ENCODE assay signal across 9 cellular contexts in the genomic region with DNA sequence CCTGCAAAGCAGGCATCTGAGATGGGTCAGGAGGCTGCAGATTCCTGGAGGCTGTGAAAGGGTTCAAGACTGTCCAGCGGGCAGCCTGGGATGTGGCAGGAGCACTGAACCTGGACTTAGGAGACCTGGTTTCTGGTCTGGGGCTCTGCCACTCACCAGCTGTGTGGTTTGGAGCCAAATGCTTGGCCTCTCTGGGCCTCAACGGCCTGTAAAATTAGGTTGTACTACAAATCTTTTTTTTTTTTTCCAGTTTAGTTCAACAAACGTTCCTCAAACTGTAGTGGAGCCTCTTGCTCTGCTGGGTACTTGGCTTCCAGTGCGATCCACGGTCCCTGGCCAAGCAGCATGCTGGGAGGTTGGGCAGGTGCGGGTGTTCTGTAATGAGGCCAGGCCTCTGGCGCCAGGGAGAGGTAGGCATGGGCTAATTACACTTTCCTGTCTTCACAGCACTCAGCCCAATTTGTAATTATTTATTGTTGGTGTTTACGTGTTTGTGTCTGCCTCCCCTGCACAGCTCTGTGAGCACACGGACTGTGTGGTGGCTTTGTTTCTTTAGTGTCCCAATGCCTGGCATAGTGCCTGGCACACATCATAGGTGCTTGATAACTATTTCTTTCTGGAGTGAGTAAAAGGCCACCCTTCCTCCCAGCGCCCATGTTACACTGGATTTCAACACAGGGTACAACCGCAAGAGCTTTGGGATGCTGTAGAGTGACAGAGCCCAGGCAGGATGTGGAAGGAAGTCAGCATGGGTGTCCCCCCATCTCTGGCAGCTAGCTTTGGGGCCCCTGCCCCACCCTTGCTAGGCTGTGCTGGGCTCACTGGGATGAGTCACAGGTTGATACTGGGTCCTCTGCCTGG. TPM values are rescaled to one million over a fixed set of nuclear protein-coding genes. Genes with fewer than 3 reads are reported as not detected.
A peak's percentile ranks its signal among the peaks of the same experiment; 100 is the strongest.
DNase-seq lines count a peak whose midpoint lies in the region; ATAC-seq and TF ChIP-seq lines count a peak whose summit lies in the region.
"Had no signal": no experiment of that assay in that cellular context is flagged by ENCODE, and none has a peak within 500 bp of the region (broad histone marks: within the 10 kb centered on the region; RNA-seq: fewer than 3 reads in every experiment).

No MANE protein-coding gene starts in this region.

- POLR2A ChIA-PET in SK-N-SH (lab: Yijun Ruan, JAX) = interaction anchor here (6.7 kb wide), 1 partner anchor 12 kb away, joined by 53 read pairs; no protein-coding TSS in a partner anchor

- WGBS in SK-N-SH (ENCODE audit: low lambda C conversion rate) = 82% methylated on average over 11 of the region's 11 CpGs

- DNase-seq in Kasumi-1 (lab: John Stamatoyannopoulos, UW) = peak; percentile 93 to 96
- DNase-seq in NOMO-1 treated with dmso at 0.1 percent for 144 hours (lab: John Stamatoyannopoulos, UW; ENCODE audit: unreplicated experiment) = peak; percentile 71
- peak; percentile 63 for DNase-seq in Right ventricle myocardium superior
- no peak for DNase-seq in SK-N-SH
- DNase-seq in erythroblast (lab: John Stamatoyannopoulos, UW) = no peak
- DNase-seq: activated CD4-positive, alpha-beta T cell treated with anti-CD3 and anti-CD28 coated beads, Interleukin-2, amount 10 ng/mL, durations not matched to agents 24 days and 14 days; left colon had no signal

- CTCF ChIA-PET in SK-N-SH (lab: Yijun Ruan, JAX) = interaction anchor here (0.8 to 2.4 kb wide), 3 partner anchors 11 to 130 kb away, joined by 3 to 7 read pairs (median 3); no protein-coding TSS in a partner anchor

- H3K9me2 ChIP-seq in SK-N-SH = no peaks in the 10 kb centered on the region

- H3K36me3 ChIP-seq in subcutaneous abdominal adipose tissue (ENCODE audit: control insufficient read depth in 5 of 5, insufficient read depth in 5 of 5, low read length in 5 of 5) = no peaks in the 10 kb centered on the region
- no peaks in the 10 kb centered on the region for H3K36me3 ChIP-seq in SK-N-SH (replicated peaks in 1 of 2; ENCODE audit: control insufficient read depth in 1 of 2, insufficient read depth in 2 of 2, low read length in 1 of 2)

- H3K9me3 ChIP-seq in subcutaneous abdominal adipose tissue (ENCODE audit: control insufficient read depth in 5 of 5, low read length in 5 of 5) = no peaks in the 10 kb centered on the region
- no peaks in the 10 kb centered on the region for H3K9me3 ChIP-seq in SK-N-SH

- TF ChIP-seq RAD21 in SK-N-SH (IDR thresholded peaks at IDR 0.05; ENCODE audit: low read length) = no peak

- H3K27me3 ChIP-seq in subcutaneous abdominal adipose tissue (ENCODE audit: control insufficient read depth in 5 of 5, insufficient read depth in 4 of 5, low read length in 5 of 5) (peaks cover 0 to 13% (median 3%) of the 10 kb centered on the region in 5 donors), SK-N-SH (ENCODE audit: insufficient read depth) (no peaks in the 10 kb centered on the region)

- TF ChIP-seq CTCF in SK-N-SH (IDR thresholded peaks at IDR 0.05) = no peak

- ATAC-seq in Right ventricle myocardium superior (ENCODE audit: poor library complexity) = peak; percentile 67
- no peak for ATAC-seq in GM21619 (IDR thresholded peaks at IDR 0.05; ENCODE audit: unreplicated experiment)
- ATAC-seq: left colon had no signal

- intact Hi-C loops in Right ventricle myocardium superior (cut with DNase I) = no loop called here

- no peak for TF ChIP-seq POLR2A in erythroblast (IDR thresholded peaks at IDR 0.05; ENCODE audit: low read length)

- H3K27ac ChIP-seq in subcutaneous abdominal adipose tissue (ENCODE audit: low read depth, low read length) = peak overlapping the region; percentile 55
- peak overlapping the region in 1 of 2 experiments; percentile 100; a peak in 2 of 4 replicates for H3K27ac ChIP-seq in SK-N-SH (ENCODE audit: low read depth in 2 of 2, low read length in 1 of 2)

- no peak overlapping the region for H3K4me3 ChIP-seq in subcutaneous abdominal adipose tissue (ENCODE audit: low read depth in 1 of 5, low read length in 5 of 5)
- no peak overlapping the region for H3K4me3 ChIP-seq in SK-N-SH (ENCODE audit: low read depth in 2 of 2, low read length in 1 of 2)

- H3K9ac ChIP-seq in subcutaneous abdominal adipose tissue (ENCODE audit: low read length in 5 of 5) (no peak overlapping the region), SK-N-SH (no peak overlapping the region)

- H2AFZ ChIP-seq in SK-N-SH (ENCODE audit: low read depth) = no peak overlapping the region

- H3K4me2 ChIP-seq in SK-N-SH = no peak overlapping the region

- TF ChIP-seq EP300 in SK-N-SH (IDR thresholded peaks at IDR 0.05; ENCODE audit: borderline replicate concordance in 1 of 2, low read depth in 1 of 2, low read length in 1 of 2) = no peak

- no peaks in the 10 kb centered on the region for H3K79me2 ChIP-seq in SK-N-SH (ENCODE audit: insufficient read depth)

- no peaks in the 10 kb centered on the region for H4K20me1 ChIP-seq in SK-N-SH (ENCODE audit: insufficient read depth)

- no peaks in the 10 kb centered on the region for H3F3A ChIP-seq in SK-N-SH (replicated peaks; ENCODE audit: insufficient read depth)

- H3K4me1 ChIP-seq in subcutaneous abdominal adipose tissue (ENCODE audit: control insufficient read depth in 5 of 5, insufficient read depth in 5 of 5, low read length in 5 of 5) = peaks cover 5 to 54% (median 29%) of the 10 kb centered on the region in 5 donors
- peaks cover 26 to 83% of the 10 kb centered on the region in 2 experiments for H3K4me1 ChIP-seq in SK-N-SH (ENCODE audit: control insufficient read depth in 1 of 2, insufficient read depth in 2 of 2, low read depth in 1 of 2, low read length in 1 of 2)

TF ChIP-seq in SK-N-SH, 30 proteins besides CTCF, POLR2A, EP300 and RAD21:
- no peak for TF ChIP-seq GABPA (IDR thresholded peaks at IDR 0.05; ENCODE audit: low read depth)
- no peak for TF ChIP-seq TAF1 (IDR thresholded peaks at IDR 0.05; ENCODE audit: borderline replicate concordance, low read depth, low read length)
- no peak for TF ChIP-seq NRF1 (IDR thresholded peaks at IDR 0.05; ENCODE audit: low read depth, low read length)
- TF ChIP-seq, protein P1, sequence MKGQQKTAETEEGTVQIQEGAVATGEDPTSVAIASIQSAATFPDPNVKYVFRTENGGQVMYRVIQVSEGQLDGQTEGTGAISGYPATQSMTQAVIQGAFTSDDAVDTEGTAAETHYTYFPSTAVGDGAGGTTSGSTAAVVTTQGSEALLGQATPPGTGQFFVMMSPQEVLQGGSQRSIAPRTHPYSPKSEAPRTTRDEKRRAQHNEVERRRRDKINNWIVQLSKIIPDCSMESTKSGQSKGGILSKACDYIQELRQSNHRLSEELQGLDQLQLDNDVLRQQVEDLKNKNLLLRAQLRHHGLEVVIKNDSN (IDR thresholded peaks at IDR 0.05; ENCODE audit: borderline replicate concordance, low read depth) = no peak
- TF ChIP-seq, protein P2, sequence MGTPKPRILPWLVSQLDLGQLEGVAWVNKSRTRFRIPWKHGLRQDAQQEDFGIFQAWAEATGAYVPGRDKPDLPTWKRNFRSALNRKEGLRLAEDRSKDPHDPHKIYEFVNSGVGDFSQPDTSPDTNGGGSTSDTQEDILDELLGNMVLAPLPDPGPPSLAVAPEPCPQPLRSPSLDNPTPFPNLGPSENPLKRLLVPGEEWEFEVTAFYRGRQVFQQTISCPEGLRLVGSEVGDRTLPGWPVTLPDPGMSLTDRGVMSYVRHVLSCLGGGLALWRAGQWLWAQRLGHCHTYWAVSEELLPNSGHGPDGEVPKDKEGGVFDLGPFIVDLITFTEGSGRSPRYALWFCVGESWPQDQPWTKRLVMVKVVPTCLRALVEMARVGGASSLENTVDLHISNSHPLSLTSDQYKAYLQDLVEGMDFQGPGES (IDR thresholded peaks at IDR 0.05; ENCODE audit: low read depth, low read length) = no peak
- TF ChIP-seq, protein P3, sequence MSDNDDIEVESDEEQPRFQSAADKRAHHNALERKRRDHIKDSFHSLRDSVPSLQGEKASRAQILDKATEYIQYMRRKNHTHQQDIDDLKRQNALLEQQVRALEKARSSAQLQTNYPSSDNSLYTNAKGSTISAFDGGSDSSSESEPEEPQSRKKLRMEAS (IDR thresholded peaks at IDR 0.05; ENCODE audit: low read depth) = no peak

RNA-seq across cellular contexts. Expression of a gene that starts 5.8 kb away (rescaled TPM):
- total RNA-seq in Right ventricle myocardium superior = not detected
- polyA plus RNA-seq in SK-N-SH (2012; rRNA removed) = 14.9 and 17.4 TPM in 2 replicates
- polyA plus RNA-seq in SK-N-SH (2012; cell fraction: cytosol; rRNA removed) = 8.1 and 10.8 TPM in 2 replicates
- polyA plus RNA-seq in SK-N-SH (2012; cell fraction: nucleus; rRNA removed) = 21.6 and 31.9 TPM in 2 replicates
- total RNA-seq: activated CD4-positive, alpha-beta T cell treated with anti-CD3 and anti-CD28 coated beads, Interleukin-2, amount 10 ng/mL, durations not matched to agents 24 days and 14 days had no signal

RNA-seq across cellular contexts. Expression of a gene that starts 35.4 kb away (rescaled TPM):
- total RNA-seq in Right ventricle myocardium superior = 0.59 TPM
- polyA plus RNA-seq in SK-N-SH (2012; rRNA removed) = 3.2 and 5.4 TPM in 2 replicates
- polyA plus RNA-seq in SK-N-SH (2012; cell fraction: cytosol; rRNA removed) = 2.9 TPM in 2 replicates
- 1.9 and 3.3 TPM in 2 replicates for polyA plus RNA-seq in SK-N-SH (2012; cell fraction: nucleus; rRNA removed)

Comparison
In these comparisons a context has a peak if more than half of its experiments do, and no peak if none do; other contexts are left out.
1. DNase-seq: peak in Kasumi-1 (2 of 2), NOMO-1 treated with dmso at 0.1 percent for 144 hours (single experiment) and Right ventricle myocardium superior (single experiment); none in SK-N-SH (single experiment) and erythroblast (0 of 2).